Comparison of ENCODE assay signal across 15 cellular contexts in genomic region chr3:124951511-124952390, GRCh38. TPM values are rescaled to one million over a fixed set of nuclear protein-coding genes. Genes with fewer than 3 reads are reported as not detected.
A peak's percentile ranks its signal among the peaks of the same experiment; 100 is the strongest.
DNase-seq lines count a peak whose midpoint lies in the region; ATAC-seq and TF ChIP-seq lines count a peak whose summit lies in the region.
"Had no signal": no experiment of that assay in that cellular context is flagged by ENCODE, and none has a peak within 500 bp of the region (broad histone marks: within the 10 kb centered on the region; RNA-seq: fewer than 3 reads in every experiment).

No MANE protein-coding gene starts in this region.

- H3K9me3 ChIP-seq in BE2C: no peaks in the 10 kb centered on the region
- no peaks in the 10 kb centered on the region; the same call in 1 of the 2 replicates for H3K9me3 ChIP-seq in SJCRH30 (replicated peaks)
- no peaks in the 10 kb centered on the region for H3K9me3 ChIP-seq in hepatocyte (ENCODE audit: low read depth)
- H3K9me3 ChIP-seq in body of pancreas: no peaks in the 10 kb centered on the region
- H3K9me3 ChIP-seq: left ventricle myocardium inferior had no signal

- no peaks in the 10 kb centered on the region for H3K79me2 ChIP-seq in hepatocyte

- WGBS in hepatocyte (ENCODE audit: low lambda C conversion rate, missing lambda C conversion rate): 69% methylated on average over 9 of the region's 9 CpGs
- 60 to 70% methylated on average over 9 of the region's 9 CpGs for WGBS in body of pancreas, 2 donors

- no peak overlapping the region for H3K27ac ChIP-seq in SJCRH30
- H3K27ac ChIP-seq in hepatocyte: peak overlapping the region; percentile 84
- no peak overlapping the region for H3K27ac ChIP-seq in body of pancreas
- H3K27ac ChIP-seq: dorsolateral prefrontal cortex, HL-60, left ventricle myocardium inferior had no signal

- intact Hi-C loops in body of pancreas (cut with DNase I): no loop called here

- H3K27me3 ChIP-seq in BE2C (no peaks in the 10 kb centered on the region), SJCRH30 (no peaks in the 10 kb centered on the region), hepatocyte (no peaks in the 10 kb centered on the region), body of pancreas (no peaks in the 10 kb centered on the region)
- H3K27me3 ChIP-seq: dorsolateral prefrontal cortex had no signal

- DNase-seq in BE2C: peak; percentile 18
- peak; percentile 52 for DNase-seq in HT1080 (ENCODE audit: low read depth)
- peak; percentile 10 to 12 for DNase-seq in SJCRH30
- DNase-seq in hepatocyte (ENCODE audit: low spot score): peak; percentile 59
- no peak for DNase-seq in NCI-H82 (lab: John Stamatoyannopoulos, UW)
- no peak for DNase-seq in kidney glomerular epithelial cell (lab: John Stamatoyannopoulos, UW)
- no peak for DNase-seq in body of pancreas
- DNase-seq: activated CD8-positive, alpha-beta memory T cell treated with anti-CD3 and anti-CD28 coated beads, Interleukin-2, amount 10 ng/mL, durations not matched to agents 7 days and 5 days; activated naive CD8-positive, alpha-beta T cell treated with anti-CD3 and anti-CD28 coated beads for 36 hours; CD4-positive, CD25-positive, alpha-beta regulatory T cell; dorsolateral prefrontal cortex; left ventricle myocardium inferior; occipital lobe had no signal

- TF ChIP-seq POLR2A in body of pancreas (IDR thresholded peaks at IDR 0.05): no peak

- no peak overlapping the region for H2AFZ ChIP-seq in hepatocyte

- no peak for ATAC-seq in body of pancreas
- ATAC-seq in HG02763 (IDR thresholded peaks at IDR 0.05; ENCODE audit: unreplicated experiment): no peak
- ATAC-seq: activated CD8-positive, alpha-beta memory T cell treated with anti-CD3 and anti-CD28 coated beads, Interleukin-2, amount 10 ng/mL, durations not matched to agents 7 days and 5 days had no signal

- no peaks in the 10 kb centered on the region for H4K20me1 ChIP-seq in hepatocyte (ENCODE audit: insufficient read depth, poor library complexity, severe bottlenecking)

- H3K9me2 ChIP-seq in hepatocyte (replicated peaks; ENCODE audit: insufficient read depth): no peaks in the 10 kb centered on the region

- H3K36me3 ChIP-seq in BE2C (no peaks in the 10 kb centered on the region), SJCRH30 (no peaks in the 10 kb centered on the region), hepatocyte (replicated peaks; ENCODE audit: insufficient read depth, low read depth) (no peaks in the 10 kb centered on the region), body of pancreas (replicated peaks in 1 of 2; ENCODE audit: insufficient read depth in 1 of 2, low read depth in 2 of 2) (no peaks in the 10 kb centered on the region)
- H3K36me3 ChIP-seq: left ventricle myocardium inferior had no signal

- H3K4me2 ChIP-seq in hepatocyte: no peak overlapping the region

- no peak for TF ChIP-seq CTCF in BE2C (IDR thresholded peaks at IDR 0.05; ENCODE audit: low read depth, low read length)
- TF ChIP-seq CTCF in hepatocyte (IDR thresholded peaks at IDR 0.05; ENCODE audit: poor library complexity): no peak
- TF ChIP-seq CTCF in body of pancreas (IDR thresholded peaks at IDR 0.05): no peak

- H3K4me1 ChIP-seq in BE2C: peaks cover 3% of the 10 kb centered on the region
- no peaks in the 10 kb centered on the region for H3K4me1 ChIP-seq in SJCRH30
- no peaks in the 10 kb centered on the region for H3K4me1 ChIP-seq in hepatocyte (ENCODE audit: insufficient read depth)
- H3K4me1 ChIP-seq in body of pancreas: no peaks in the 10 kb centered on the region
- H3K4me1 ChIP-seq: left ventricle myocardium inferior had no signal

- H3K4me3 ChIP-seq in BE2C (ENCODE audit: low read depth, low read length) (no peak overlapping the region), SJCRH30 (no peak overlapping the region), hepatocyte (no peak overlapping the region), body of pancreas (no peak overlapping the region)
- H3K4me3 ChIP-seq: dorsolateral prefrontal cortex, left ventricle myocardium inferior had no signal

RNA-seq across cellular contexts. Expression of gene MUC13, which starts 17.2 kb away (rescaled TPM):
- polyA plus RNA-seq in BE2C (2012; ENCODE audit: insufficient read depth, insufficient read length, low read depth): not detected
- total RNA-seq in HT1080 (2014; rRNA removed; shearing (Covaris generic)): 0.16 and 0.33 TPM in 2 replicates
- 0.94 and 1.1 TPM in 2 replicates for polyA plus RNA-seq in HT1080 (2015; cell fraction: cytosol; rRNA removed)
- 1.4 and 2.2 TPM in 2 replicates for polyA plus RNA-seq in HT1080 (2015; cell fraction: nucleus; rRNA removed)
- not detected in 2 replicates for total RNA-seq in SJCRH30 (2014; rRNA removed; shearing (Covaris generic))
- 297 and 324 TPM in 2 replicates for total RNA-seq in hepatocyte
- polyA plus RNA-seq in hepatocyte: 78.0 and 84.4 TPM in 2 replicates
- total RNA-seq in body of pancreas: 1 to 10 TPM in 1 of 2 donors, under 1 TPM in 1; 0.66 to 1.6 TPM
- total RNA-seq: activated CD8-positive, alpha-beta memory T cell treated with anti-CD3 and anti-CD28 coated beads, Interleukin-2, amount 10 ng/mL, durations not matched to agents 7 days and 5 days; activated naive CD8-positive, alpha-beta T cell treated with anti-CD3 and anti-CD28 coated beads for 36 hours; occipital lobe had no signal
- polyA plus RNA-seq: CD4-positive, CD25-positive, alpha-beta regulatory T cell had no signal

Comparison
In these comparisons a context has a peak if more than half of its experiments do, and no peak if none do; other contexts are left out.
1. DNase-seq: peak in BE2C (single experiment), HT1080 (single experiment), SJCRH30 (2 of 2) and hepatocyte (single experiment); none in NCI-H82 (single experiment), kidney glomerular epithelial cell (single experiment) and body of pancreas (0 of 4).
2. RNA of gene MUC13, which starts 17.2 kb away (total RNA-seq): 297 to 324 TPM in hepatocyte; 0.66 to 1.6 TPM in body of pancreas, 0.16 to 0.33 TPM in HT1080 and not detected in SJCRH30; every median in the first group is over 100 times any median in the second.